32 cellular contexts compared by ENCODE assay signal in genomic region chr5:51208291-51208690, GRCh38.
"Had no signal": no experiment of that assay in that cellular context is flagged by ENCODE, and none has a peak within 500 bp of the region (broad histone marks: within the 10 kb centered on the region; RNA-seq: fewer than 3 reads in every experiment).

No MANE protein-coding gene starts in this region.

- H3K36me3 Mint-ChIP-seq: activated naive CD8-positive, alpha-beta T cell had no signal

- H3K9me3 ChIP-seq: body of pancreas, esophagus muscularis mucosa, gastrocnemius medialis, heart right ventricle had no signal

- H3K4me1 ChIP-seq: body of pancreas, esophagus muscularis mucosa, foreskin keratinocyte, gastrocnemius medialis, heart right ventricle had no signal

- H3K27me3 Mint-ChIP-seq: activated B cell treated with CpG ODN at 0.5 μM for 24 hours; activated CD8-positive, alpha-beta T cell treated with anti-CD3 and anti-CD28 coated beads for 36 hours; activated naive CD8-positive, alpha-beta T cell; activated T-helper 17 cell treated with anti-CD3 and anti-CD28 coated beads, Interleukin-2, amount 50 U/mL, for 72 hours; effector memory CD8-positive, alpha-beta T cell; T-helper 17 cell had no signal

- H3K27ac ChIP-seq: body of pancreas, esophagus muscularis mucosa, foreskin keratinocyte, gastrocnemius medialis, heart right ventricle, WERI-Rb-1 had no signal

- ATAC-seq: activated CD4-positive, CD25-positive, alpha-beta regulatory T cell treated with anti-CD3 and anti-CD28 coated beads, Interleukin-2, amount 50 U/mL, for 24 hours; activated CD8-positive, alpha-beta T cell treated with anti-CD3 and anti-CD28 coated beads for 36 hours; activated T-cell treated with anti-CD3 and anti-CD28 coated beads, Interleukin-2, amount 50 U/mL, for 4 hours; activated T-helper 17 cell treated with anti-CD3 and anti-CD28 coated beads, Interleukin-2, amount 50 U/mL, for 72 hours; body of pancreas; effector memory CD8-positive, alpha-beta T cell; foreskin keratinocyte; gastrocnemius medialis; heart right ventricle; T-helper 17 cell had no signal

- H3K27ac Mint-ChIP-seq: activated B cell treated with CpG ODN at 0.5 μM for 24 hours; activated CD8-positive, alpha-beta T cell treated with anti-CD3 and anti-CD28 coated beads for 36 hours; activated naive CD8-positive, alpha-beta T cell; activated T-helper 17 cell treated with anti-CD3 and anti-CD28 coated beads, Interleukin-2, amount 50 U/mL, for 72 hours; effector memory CD8-positive, alpha-beta T cell; T-helper 17 cell; T-helper 2 cell treated with Interferon-gamma antibody and Interleukin-4, amounts not matched to agents 5 μg/mL and 100 μg/mL, for 36 hours had no signal

- H3K4me1 Mint-ChIP-seq: activated B cell treated with CpG ODN at 0.5 μM for 24 hours; activated T-helper 17 cell treated with anti-CD3 and anti-CD28 coated beads, Interleukin-2, amount 50 U/mL, for 72 hours; T-helper 17 cell had no signal

- H3K36me3 ChIP-seq: esophagus muscularis mucosa, gastrocnemius medialis, heart right ventricle, WERI-Rb-1 had no signal

- H3K4me3 Mint-ChIP-seq: activated B cell treated with CpG ODN at 0.5 μM for 24 hours; activated CD8-positive, alpha-beta T cell treated with anti-CD3 and anti-CD28 coated beads for 36 hours; activated naive CD8-positive, alpha-beta T cell; activated T-cell treated with anti-CD3 and anti-CD28 coated beads, Interleukin-2, amount 50 U/mL, for 4 hours; activated T-helper 17 cell treated with anti-CD3 and anti-CD28 coated beads, Interleukin-2, amount 50 U/mL, for 72 hours; effector memory CD8-positive, alpha-beta T cell; T-helper 17 cell; T-helper 2 cell treated with Interferon-gamma antibody and Interleukin-4, amounts not matched to agents 5 μg/mL and 100 μg/mL, for 36 hours had no signal

- H3K27me3 ChIP-seq: body of pancreas, esophagus muscularis mucosa, foreskin keratinocyte, gastrocnemius medialis, heart right ventricle had no signal

- H3K9me3 Mint-ChIP-seq: activated B cell treated with CpG ODN at 0.5 μM for 24 hours; activated CD8-positive, alpha-beta T cell treated with anti-CD3 and anti-CD28 coated beads for 36 hours; activated T-cell treated with anti-CD3 and anti-CD28 coated beads, Interleukin-2, amount 50 U/mL, for 4 hours; activated T-helper 17 cell treated with anti-CD3 and anti-CD28 coated beads, Interleukin-2, amount 50 U/mL, for 72 hours; T-helper 2 cell treated with Interferon-gamma antibody and Interleukin-4, amounts not matched to agents 5 μg/mL and 100 μg/mL, for 36 hours had no signal

- H3K4me3 ChIP-seq: body of pancreas, esophagus muscularis mucosa, gastrocnemius medialis, heart right ventricle had no signal

- FAIRE-seq: colon had no signal

- DNase-seq: activated B cell treated with CpG ODN at 0.5 μM for 24 hours; activated CD4-positive, alpha-beta T cell treated with anti-CD3 and anti-CD28 coated beads for 48 hours; activated CD4-positive, alpha-beta T cell treated with anti-CD3 and anti-CD28 coated beads, Interleukin-2, amount 50 U/mL, for 1 hour; activated CD4-positive, alpha-beta T cell treated with anti-CD3 and anti-CD28 coated beads, Interleukin-2, amount 50 U/mL, for 48 hours; activated CD8-positive, alpha-beta memory T cell treated with anti-CD3 and anti-CD28 coated beads for 24 hours; activated CD8-positive, alpha-beta T cell treated with anti-CD3 and anti-CD28 coated beads for 36 hours; activated effector memory CD4-positive, alpha-beta T cell treated with Interleukin-2 at 50 U/mL for 16 hours; activated gamma-delta T cell treated with Interleukin-2 at 50 U/mL for 16 hours; activated naive CD4-positive, alpha-beta T cell treated with anti-CD3 and anti-CD28 coated beads, Interleukin-2, amount 50 U/mL, for 16 hours; activated naive CD4-positive, alpha-beta T cell treated with Interleukin-2 at 50 U/mL for 16 hours; activated T-cell treated with anti-CD3 and anti-CD28 coated beads, Interleukin-2, amount 50 U/mL, for 4 hours; amygdala; aorta; body of pancreas; caudate nucleus; cortex of kidney; dermis blood vessel endothelial cell; effector CD4-positive, alpha-beta T cell; effector memory CD8-positive, alpha-beta T cell; erythroblast; foreskin keratinocyte; gastrocnemius medialis; heart right ventricle; T-helper 17 cell; T1000; WERI-Rb-1 had no signal
